Comparison of ENCODE assay signal across 35 cellular contexts in the genomic region with DNA sequence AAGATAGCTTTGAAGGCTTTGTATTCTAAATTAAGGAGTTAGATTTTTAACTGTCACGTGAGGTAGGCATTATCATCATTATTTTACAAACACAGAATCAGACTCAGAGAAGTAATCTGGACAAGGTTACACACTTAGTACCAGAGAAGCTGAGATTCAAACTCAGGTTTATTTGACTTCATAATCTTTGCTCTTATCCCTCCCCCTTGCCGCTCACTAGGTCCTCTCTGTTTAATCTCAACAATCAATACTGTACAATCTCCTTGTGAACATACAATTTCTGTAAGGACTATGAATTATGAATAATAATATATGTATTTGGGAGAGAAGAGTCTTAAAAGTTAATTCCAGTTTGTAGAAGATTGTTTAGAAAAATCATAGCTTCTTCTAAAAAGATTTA. TPM values are rescaled to one million over a fixed set of nuclear protein-coding genes. Genes with fewer than 3 reads are reported as not detected.
"Had no signal": no experiment of that assay in that cellular context is flagged by ENCODE, and none has a peak within 500 bp of the region (broad histone marks: within the 10 kb centered on the region; RNA-seq: fewer than 3 reads in every experiment).

No MANE protein-coding gene starts in this region.

- H3K27ac Mint-ChIP-seq: activated CD4-positive, alpha-beta T cell treated with anti-CD3 and anti-CD28 coated beads, Interleukin-2, amount 10 ng/mL, durations not matched to agents 24 days and 14 days; activated CD8-positive, alpha-beta T cell treated with anti-CD3 and anti-CD28 coated beads for 36 hours; activated naive CD4-positive, alpha-beta T cell treated with anti-CD3 and anti-CD28 coated beads, Interleukin-2, amount 10 ng/mL, durations not matched to agents 7 days and 5 days; activated naive CD8-positive, alpha-beta T cell; activated naive CD8-positive, alpha-beta T cell treated with anti-CD3 and anti-CD28 coated beads, Interleukin-2, amount 50 U/mL, for 24 hours; activated T-cell treated with anti-CD3 and anti-CD28 coated beads, Interleukin-2, amount 50 U/mL, for 24 hours had no signal

- H3K4me3 Mint-ChIP-seq: activated CD4-positive, alpha-beta T cell treated with anti-CD3 and anti-CD28 coated beads, Interleukin-2, amount 10 ng/mL, durations not matched to agents 24 days and 14 days; activated CD8-positive, alpha-beta T cell treated with anti-CD3 and anti-CD28 coated beads for 36 hours; activated naive CD4-positive, alpha-beta T cell treated with anti-CD3 and anti-CD28 coated beads, Interleukin-2, amount 10 ng/mL, durations not matched to agents 7 days and 5 days; activated naive CD8-positive, alpha-beta T cell; activated naive CD8-positive, alpha-beta T cell treated with anti-CD3 and anti-CD28 coated beads, Interleukin-2, amount 50 U/mL, for 24 hours; activated T-cell treated with anti-CD3 and anti-CD28 coated beads, Interleukin-2, amount 50 U/mL, for 24 hours; brain had no signal

- ATAC-seq: activated CD8-positive, alpha-beta T cell treated with anti-CD3 and anti-CD28 coated beads for 36 hours; activated naive CD8-positive, alpha-beta T cell treated with anti-CD3 and anti-CD28 coated beads, Interleukin-2, amount 50 U/mL, for 24 hours; PC-3 had no signal

- H3K27me3 ChIP-seq: MG63, Peyer's patch had no signal

- H3K4me3 ChIP-seq: MG63, Peyer's patch had no signal

- H3K9me3 Mint-ChIP-seq: activated CD4-positive, alpha-beta T cell treated with anti-CD3 and anti-CD28 coated beads, Interleukin-2, amount 10 ng/mL, durations not matched to agents 24 days and 14 days; activated CD8-positive, alpha-beta T cell treated with anti-CD3 and anti-CD28 coated beads for 36 hours; activated naive CD4-positive, alpha-beta T cell treated with anti-CD3 and anti-CD28 coated beads, Interleukin-2, amount 10 ng/mL, durations not matched to agents 7 days and 5 days; activated naive CD8-positive, alpha-beta T cell treated with anti-CD3 and anti-CD28 coated beads, Interleukin-2, amount 50 U/mL, for 24 hours; activated T-cell treated with anti-CD3 and anti-CD28 coated beads, Interleukin-2, amount 50 U/mL, for 24 hours; brain had no signal

- H3K27me3 Mint-ChIP-seq: activated CD4-positive, alpha-beta T cell treated with anti-CD3 and anti-CD28 coated beads, Interleukin-2, amount 10 ng/mL, durations not matched to agents 24 days and 14 days; activated CD8-positive, alpha-beta T cell treated with anti-CD3 and anti-CD28 coated beads for 36 hours; activated naive CD4-positive, alpha-beta T cell treated with anti-CD3 and anti-CD28 coated beads, Interleukin-2, amount 10 ng/mL, durations not matched to agents 7 days and 5 days; activated naive CD8-positive, alpha-beta T cell; activated naive CD8-positive, alpha-beta T cell treated with anti-CD3 and anti-CD28 coated beads, Interleukin-2, amount 50 U/mL, for 24 hours; activated T-cell treated with anti-CD3 and anti-CD28 coated beads, Interleukin-2, amount 50 U/mL, for 24 hours; brain had no signal

- DNase-seq: activated CD4-positive, alpha-beta T cell treated with anti-CD3 and anti-CD28 coated beads, Interleukin-2, amount 10 ng/mL, durations not matched to agents 24 days and 14 days; activated CD4-positive, alpha-beta T cell treated with anti-CD3 and anti-CD28 coated beads, Interleukin-2, amount 50 U/mL, for 4 hours; activated CD8-positive, alpha-beta T cell treated with anti-CD3 and anti-CD28 coated beads for 36 hours; activated effector memory CD4-positive, alpha-beta T cell treated with Interleukin-2 at 50 U/mL for 16 hours; activated naive CD4-positive, alpha-beta T cell treated with anti-CD3 and anti-CD28 coated beads, Interleukin-2, amount 10 ng/mL, durations not matched to agents 7 days and 5 days; activated naive CD8-positive, alpha-beta T cell treated with anti-CD3 and anti-CD28 coated beads, Interleukin-2, amount 50 U/mL, for 24 hours; activated T-cell treated with anti-CD3 and anti-CD28 coated beads, Interleukin-2, amount 50 U/mL, for 24 hours; anterior cingulate cortex; caudate nucleus; cerebellar nuclear complex; Karpas-422; KBM-7; MG63; NCI-H1048; NCI-H1436 treated with DMSO at 0.1 percent for 48 hours; NCI-H1694 treated with DMSO at 0.1 percent for 48 hours; NCI-H2029; NCI-H345; NCI-H524 treated with DMSO at 0.1 percent for 48 hours; NCI-H748 treated with DMSO at 0.1 percent for 48 hours; NK-92 treated with Interleukin-12 subunit alpha and Interleukin-12 subunit beta, amount 100 ng/mL, for 24 hours; PC-3; Peyer's patch; RPMI8226; SIG-M5; SW 1271; T-helper 1 cell; T1000 had no signal

- H3K9me3 ChIP-seq: MG63, Peyer's patch had no signal

- H3K27ac ChIP-seq: Peyer's patch had no signal

RNA-seq across cellular contexts. Expression of gene DNAJB7, which starts 5.2 kb away (rescaled TPM):
- total RNA-seq: activated CD4-positive, alpha-beta T cell treated with anti-CD3 and anti-CD28 coated beads, Interleukin-2, amount 10 ng/mL, durations not matched to agents 24 days and 14 days; activated CD8-positive, alpha-beta memory T cell treated with anti-CD3 and anti-CD28 coated beads for 36 hours; activated CD8-positive, alpha-beta T cell treated with anti-CD3 and anti-CD28 coated beads for 36 hours; bronchial epithelial cell; NCI-H460; PC-3; SK-MEL-5; T-helper 2 cell treated with Interferon-gamma antibody and Interleukin-4, amounts not matched to agents 100 ng/mL and 5 ng/mL, for 36 hours had no signal
